In genomic region chr4:154854362-154854761, GRCh38 we compare ENCODE assay signal across 12 cellular contexts.
DNase-seq lines count a peak whose midpoint lies in the region; ATAC-seq and TF ChIP-seq lines count a peak whose summit lies in the region.
"Had no signal": no experiment of that assay in that cellular context is flagged by ENCODE, and none has a peak within 500 bp of the region (broad histone marks: within the 10 kb centered on the region; RNA-seq: fewer than 3 reads in every experiment).

No MANE protein-coding gene starts in this region.

- H3K27ac ChIP-seq in 22Rv1 = no peak overlapping the region
- H3K27ac ChIP-seq: ovary had no signal

- H3K4me3 ChIP-seq in fibroblast of pulmonary artery (replicated peaks; ENCODE audit: low read depth, low read length) = no peak overlapping the region
- H3K4me3 ChIP-seq: ovary had no signal

- DNase-seq in OCI-M1 (lab: John Stamatoyannopoulos, UW) = peak; percentile 72
- DNase-seq in fibroblast of pulmonary artery (ENCODE audit: low read depth) = peak; percentile 52
- no peak for DNase-seq in amniotic stem cell (lab: John Stamatoyannopoulos, UW)
- DNase-seq: activated T-cell treated with anti-CD3 and anti-CD28 coated beads, Interleukin-2, amount 50 U/mL, for 24 hours; CD4-positive, alpha-beta memory T cell; NCI-H1694 treated with DMSO at 0.1 percent for 48 hours; ovary had no signal

- peak; percentile 62 for TF ChIP-seq CTCF in 22Rv1 (IDR thresholded peaks at IDR 0.05)
- TF ChIP-seq CTCF in GM12874 (IDR thresholded peaks at IDR 0.05; ENCODE audit: insufficient read depth, low read depth, low read length) = peak; percentile 17; the same call in 1 of the 2 replicates
- peak; percentile 44 for TF ChIP-seq CTCF in fibroblast of pulmonary artery (IDR thresholded peaks at IDR 0.05; ENCODE audit: low read length, missing control alignments)

- ATAC-seq in GM19395 (IDR thresholded peaks at IDR 0.05; ENCODE audit: unreplicated experiment) (no peak), HG02610 (IDR thresholded peaks at IDR 0.05; ENCODE audit: unreplicated experiment) (no peak), esophagus mucosa (no peak)
